Comparison of ENCODE assay signal across 10 cellular contexts in genomic region chr5:32708949-32709348, GRCh38. TPM values are rescaled to one million over a fixed set of nuclear protein-coding genes. Genes with fewer than 3 reads are reported as not detected.
A peak's percentile ranks its signal among the peaks of the same experiment; 100 is the strongest.
DNase-seq lines count a peak whose midpoint lies in the region; ATAC-seq and TF ChIP-seq lines count a peak whose summit lies in the region.
"Had no signal": no experiment of that assay in that cellular context is flagged by ENCODE, and none has a peak within 500 bp of the region (broad histone marks: within the 10 kb centered on the region; RNA-seq: fewer than 3 reads in every experiment).

No MANE protein-coding gene starts in this region.

- H3K4me1 Mint-ChIP-seq in activated CD4-positive, alpha-beta T cell treated with anti-CD3 and anti-CD28 coated beads for 36 hours: peaks cover 27% of the 10 kb centered on the region
- peaks cover 40% of the 10 kb centered on the region for H3K4me1 Mint-ChIP-seq in WTC11

- H3K9me3 ChIP-seq in iPS-20b (ENCODE audit: insufficient read depth, low read depth, low read length) (peaks cover 3% of the 10 kb centered on the region; the same call in 1 of the 2 replicates), breast epithelium (no peaks in the 10 kb centered on the region)

- H3K27ac ChIP-seq in iPS-20b (ENCODE audit: low read length) (no peak overlapping the region), breast epithelium (no peak overlapping the region)

- no peaks in the 10 kb centered on the region for H3K9me3 Mint-ChIP-seq in activated CD4-positive, alpha-beta T cell treated with anti-CD3 and anti-CD28 coated beads for 36 hours (ENCODE audit: low read depth)
- no peaks in the 10 kb centered on the region for H3K9me3 Mint-ChIP-seq in WTC11
- H3K9me3 Mint-ChIP-seq: natural killer cell treated with Interleukin-12 subunit alpha and Interleukin-12 subunit beta and Interleukin-15 and Interleukin-18, amount 100 ng/mL, for 72 hours had no signal

- no peak overlapping the region for H3K27ac Mint-ChIP-seq in activated CD4-positive, alpha-beta T cell treated with anti-CD3 and anti-CD28 coated beads for 36 hours
- H3K27ac Mint-ChIP-seq in WTC11: no peak overlapping the region
- H3K27ac Mint-ChIP-seq: natural killer cell treated with Interleukin-12 subunit alpha and Interleukin-12 subunit beta and Interleukin-15 and Interleukin-18, amount 100 ng/mL, for 72 hours had no signal

- peak overlapping the region; percentile 68 for H3K4me3 Mint-ChIP-seq in activated CD4-positive, alpha-beta T cell treated with anti-CD3 and anti-CD28 coated beads for 36 hours
- peak overlapping the region; percentile 75 for H3K4me3 Mint-ChIP-seq in WTC11

- intact Hi-C loops in activated CD4-positive, alpha-beta T cell treated with anti-CD3 and anti-CD28 coated beads for 36 hours (cut with DNase I, micrococcal nuclease): loop anchor here (1.0 to 5.0 kb wide), 3 partner anchors 233 to 714 kb away; no protein-coding TSS in a partner anchor
- intact Hi-C loops in breast epithelium (cut with DNase I; ENCODE audit: low total_unique reads): no loop called here

- H3K4me1 ChIP-seq in iPS-20b (ENCODE audit: insufficient read depth, low read length): peaks cover 11% of the 10 kb centered on the region; the same call in 1 of the 2 replicates
- H3K4me1 ChIP-seq in breast epithelium: peaks cover 3 to 18% of the 10 kb centered on the region in 2 donors

- peak overlapping the region; percentile 78 for H3K4me3 ChIP-seq in iPS-20b (ENCODE audit: low read length)
- H3K4me3 ChIP-seq in breast epithelium: no peak overlapping the region

- no peaks in the 10 kb centered on the region for H3K36me3 Mint-ChIP-seq in activated CD4-positive, alpha-beta T cell treated with anti-CD3 and anti-CD28 coated beads for 36 hours (ENCODE audit: low read depth)
- H3K36me3 Mint-ChIP-seq in WTC11: no peaks in the 10 kb centered on the region
- H3K36me3 Mint-ChIP-seq: natural killer cell treated with Interleukin-12 subunit alpha and Interleukin-12 subunit beta and Interleukin-15 and Interleukin-18, amount 100 ng/mL, for 72 hours had no signal

- DNase-seq in activated CD4-positive, alpha-beta T cell treated with anti-CD3 and anti-CD28 coated beads for 36 hours: peak; percentile 7
- DNase-seq in activated CD4-positive, alpha-beta T cell treated with anti-CD3 and anti-CD28 coated beads for 1 hour: no peak
- DNase-seq in WTC11 (ENCODE audit: low spot score) (peak; percentile 31), breast epithelium (ENCODE audit: low spot score in 2 of 2) (no peak), NCI-H226 (no peak), hepatic stellate cell (ENCODE audit: low spot score) (no peak)
- DNase-seq in stimulated activated CD8-positive, alpha-beta memory T cell treated with anti-CD3 and anti-CD28 coated beads, Interleukin-4, amount 100 ng/mL, for 48 hours: peak; percentile 25
- DNase-seq: NCI-H187 treated with DMSO at 0.1 percent for 48 hours had no signal

- ATAC-seq in activated CD4-positive, alpha-beta T cell treated with anti-CD3 and anti-CD28 coated beads for 36 hours: no peak
- ATAC-seq in WTC11: no peak

- CTCF ChIA-PET in activated CD4-positive, alpha-beta T cell treated with anti-CD3 and anti-CD28 coated beads for 36 hours (lab: Charles Lee): interaction anchor here (0.6 to 1.1 kb wide), 3 partner anchors 9 to 736 kb away, joined by 3 read pairs; no protein-coding TSS in a partner anchor
- CTCF ChIA-PET in WTC11 (lab: Charles Lee): interaction anchor here (0.6 to 2.5 kb wide), 5 partner anchors 19 to 457 kb away, joined by 3 to 8 read pairs (median 7); no protein-coding TSS in a partner anchor

- TF ChIP-seq CTCF in WTC11 (IDR thresholded peaks at IDR 0.05) (no peak), breast epithelium (IDR thresholded peaks at IDR 0.05) (no peak)

- H3K36me3 ChIP-seq in iPS-20b (ENCODE audit: insufficient read depth, low read depth, low read length) (no peaks in the 10 kb centered on the region), breast epithelium (no peaks in the 10 kb centered on the region)

- no peak overlapping the region for H3K9ac ChIP-seq in iPS-20b (ENCODE audit: low read depth, low read length)

- H3K27me3 ChIP-seq in iPS-20b (ENCODE audit: insufficient read depth, low read length) (peaks cover 65% of the 10 kb centered on the region), breast epithelium (peaks cover 0 to 30% of the 10 kb centered on the region in 2 donors)

- peaks cover 62% of the 10 kb centered on the region for H3K27me3 Mint-ChIP-seq in activated CD4-positive, alpha-beta T cell treated with anti-CD3 and anti-CD28 coated beads for 36 hours
- H3K27me3 Mint-ChIP-seq in WTC11 (ENCODE audit: low read depth): peaks cover 72% of the 10 kb centered on the region

- POLR2A ChIA-PET in activated CD4-positive, alpha-beta T cell treated with anti-CD3 and anti-CD28 coated beads for 36 hours (lab: Charles Lee): no interaction called here
- POLR2A ChIA-PET in WTC11 (lab: Charles Lee): interaction anchor here (0.7 kb wide), 1 partner anchor 105 kb away, joined by 4 read pairs; no protein-coding TSS in a partner anchor

- TF ChIP-seq POLR2A in breast epithelium (IDR thresholded peaks at IDR 0.05): no peak

TF ChIP-seq in WTC11, 78 proteins besides CTCF, POLR2A, EP300 and RAD21:
- TF ChIP-seq ZNF423 (CRISPR knock-in tag; IDR thresholded peaks at IDR 0.05) (no peak), CDX4 (CRISPR knock-in tag; IDR thresholded peaks at IDR 0.05; ENCODE audit: borderline replicate concordance) (no peak), EMX1 (CRISPR knock-in tag; IDR thresholded peaks at IDR 0.05) (no peak), ZNF532 (CRISPR knock-in tag; IDR thresholded peaks at IDR 0.05; ENCODE audit: borderline replicate concordance) (no peak), NFATC4 (CRISPR knock-in tag; IDR thresholded peaks at IDR 0.05) (no peak), PRRX2 (CRISPR knock-in tag; IDR thresholded peaks at IDR 0.05) (no peak), ETV6 (CRISPR knock-in tag; IDR thresholded peaks at IDR 0.05) (no peak), TEAD4 (CRISPR knock-in tag; IDR thresholded peaks at IDR 0.05) (no peak)

RNA-seq across cellular contexts. Expression of gene NPR3, which starts 2.2 kb away (rescaled TPM):
- under 1 TPM; 0.05 to 0.09 TPM for total RNA-seq in activated CD4-positive, alpha-beta T cell treated with anti-CD3 and anti-CD28 coated beads for 36 hours
- total RNA-seq in WTC11 (2021) (0.05 to 0.23 TPM (median 0.09 TPM) in 3 replicates), breast epithelium (10 to 100 TPM in 1 of 3 donors, 1 to 10 TPM in 2; 1.9 to 44.2 (median 2.0) TPM)

Comparison
In these comparisons a context has a peak if more than half of its experiments do, and no peak if none do; other contexts are left out.
1. DNase-seq: peak in activated CD4-positive, alpha-beta T cell treated with anti-CD3 and anti-CD28 coated beads for 36 hours (single experiment), WTC11 (single experiment) and stimulated activated CD8-positive, alpha-beta memory T cell treated with anti-CD3 and anti-CD28 coated beads, Interleukin-4, amount 100 ng/mL, for 48 hours (single experiment); none in activated CD4-positive, alpha-beta T cell treated with anti-CD3 and anti-CD28 coated beads for 1 hour (single experiment), breast epithelium (0 of 2), NCI-H226 (single experiment) and hepatic stellate cell (single experiment).